9 cellular contexts compared by ENCODE assay signal in the genomic region with DNA sequence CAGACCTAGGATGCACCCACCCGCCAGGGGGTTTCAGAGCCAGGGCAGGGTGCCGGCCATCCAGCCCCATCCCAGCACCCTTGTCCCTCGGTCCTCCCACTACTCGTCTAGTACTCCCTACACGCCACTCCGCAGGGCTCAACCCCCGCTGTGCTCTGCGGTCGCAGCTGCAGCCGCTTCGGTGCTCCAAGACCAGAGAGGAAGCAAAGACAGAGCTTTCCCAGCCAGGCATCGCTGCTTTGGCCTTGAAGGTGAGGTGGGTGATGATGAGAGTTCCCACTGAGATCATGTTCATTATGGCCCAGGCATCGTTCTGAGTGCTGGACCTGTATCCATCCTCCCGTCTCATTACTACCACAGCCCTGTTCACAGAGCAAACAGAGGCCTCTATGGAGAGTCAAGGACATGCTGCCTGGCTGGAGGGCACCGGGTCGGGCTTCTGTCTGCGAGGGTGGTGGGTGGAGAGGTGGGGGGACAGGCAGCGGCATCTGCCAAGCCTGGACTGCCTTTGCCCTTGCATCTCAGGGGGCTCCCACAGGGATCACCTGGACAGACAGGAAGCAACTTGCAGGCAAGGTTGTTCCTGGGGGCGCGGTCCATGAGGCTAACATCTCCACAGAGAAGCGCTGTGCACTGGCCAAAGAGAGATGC.
DNase-seq lines count a peak whose midpoint lies in the region; ATAC-seq and TF ChIP-seq lines count a peak whose summit lies in the region.
"Had no signal": no experiment of that assay in that cellular context is flagged by ENCODE, and none has a peak within 500 bp of the region (broad histone marks: within the 10 kb centered on the region; RNA-seq: fewer than 3 reads in every experiment).

No MANE protein-coding gene starts in this region.

- 51 to 79% (median 55%) methylated on average over 9 to 21 of the region's 21 CpGs for WGBS in spleen, 5 donors

- peak overlapping the region; percentile 20; the same call in 1 of the 2 replicates for H3K9ac ChIP-seq in OCI-LY1 (ENCODE audit: low read length)

- H3F3A ChIP-seq in OCI-LY1 (ENCODE audit: insufficient read depth, low read length): no peaks in the 10 kb centered on the region

- no peak for TF ChIP-seq POLR2A in spleen (IDR thresholded peaks at IDR 0.05)

- peaks cover 23% of the 10 kb centered on the region for H3K4me1 ChIP-seq in OCI-LY1 (ENCODE audit: insufficient read depth, low read length, severe bottlenecking)
- H3K4me1 ChIP-seq in spleen: peaks cover 0 to 59% (median 36%) of the 10 kb centered on the region in 6 donors

- H3K4me3 ChIP-seq in OCI-LY1 (ENCODE audit: low read depth, low read length, poor library complexity, severe bottlenecking): peak overlapping the region; percentile 62
- H3K4me3 ChIP-seq in epithelial cell of proximal tubule (ENCODE audit: low read depth, low read length): peak overlapping the region; percentile 81
- peak overlapping the region in 6 of 8 donors; percentile 60 to 82 (median 72) for H3K4me3 ChIP-seq in spleen

- H3K9me3 ChIP-seq in OCI-LY1 (ENCODE audit: low read length): no peaks in the 10 kb centered on the region
- H3K9me3 ChIP-seq in spleen: peaks cover 0 to 4% (median 0%) of the 10 kb centered on the region in 8 donors

- no peaks in the 10 kb centered on the region for H3K9me2 ChIP-seq in OCI-LY1 (ENCODE audit: low read depth, low read length)

- H3K27me3 ChIP-seq in OCI-LY1 (ENCODE audit: insufficient read depth, low read length) (no peaks in the 10 kb centered on the region), spleen (replicated peaks in 1 of 7) (peaks cover 0 to 26% (median 0%) of the 10 kb centered on the region in 7 donors)

- H3K79me2 ChIP-seq in OCI-LY1 (ENCODE audit: insufficient read depth, low read length): no peaks in the 10 kb centered on the region

- TF ChIP-seq CTCF in OCI-LY1 (IDR thresholded peaks at IDR 0.05; ENCODE audit: low read length) (no peak), epithelial cell of proximal tubule (conservative IDR thresholded peaks at IDR 0.05; ENCODE audit: low read depth, low read length) (no peak), spleen (IDR thresholded peaks at IDR 0.05 in 8 of 11, conservative IDR thresholded peaks at IDR 0.05 in 3 of 11) (no peak)

- peak overlapping the region; percentile 95 for H3K4me2 ChIP-seq in OCI-LY1 (ENCODE audit: low read length)

- DNase-seq in NCI-H510A treated with DMSO at 0.1 percent for 48 hours (lab: John Stamatoyannopoulos, UW) (peak; percentile 21), NCI-H510A (lab: John Stamatoyannopoulos, UW) (no peak), epithelial cell of proximal tubule (ENCODE audit: low read depth) (no peak), spleen (no peak), HK-2 (ENCODE audit: unreplicated experiment) (no peak), sciatic nerve (ENCODE audit: low spot score) (no peak), COLO829 (ENCODE audit: low spot score) (no peak)

- intact Hi-C loops in spleen (cut with DNase I; ENCODE audit: low total_unique reads) (loop anchor here (10.0 kb wide), 1 partner anchor 59 kb away; no protein-coding TSS in a partner anchor), sciatic nerve (cut with DNase I) (no loop called here)

- ATAC-seq in sciatic nerve: no peak
- ATAC-seq: A549 had no signal

- H3K36me3 ChIP-seq in OCI-LY1 (ENCODE audit: insufficient read depth, low read length): no peaks in the 10 kb centered on the region
- H3K36me3 ChIP-seq in spleen: no peaks in the 10 kb centered on the region

- H2AFZ ChIP-seq in OCI-LY1 (ENCODE audit: low read length): no peak overlapping the region

- H3K27ac ChIP-seq in OCI-LY1 (ENCODE audit: low read depth, low read length, poor library complexity, severe bottlenecking) (no peak overlapping the region), spleen (peak overlapping the region in 5 of 8 donors; percentile 85 to 95 (median 93))

- no peaks in the 10 kb centered on the region for H4K20me1 ChIP-seq in OCI-LY1 (ENCODE audit: insufficient read depth, low read length)
